ENCODE assay signal across 8 cellular contexts in the genomic region with DNA sequence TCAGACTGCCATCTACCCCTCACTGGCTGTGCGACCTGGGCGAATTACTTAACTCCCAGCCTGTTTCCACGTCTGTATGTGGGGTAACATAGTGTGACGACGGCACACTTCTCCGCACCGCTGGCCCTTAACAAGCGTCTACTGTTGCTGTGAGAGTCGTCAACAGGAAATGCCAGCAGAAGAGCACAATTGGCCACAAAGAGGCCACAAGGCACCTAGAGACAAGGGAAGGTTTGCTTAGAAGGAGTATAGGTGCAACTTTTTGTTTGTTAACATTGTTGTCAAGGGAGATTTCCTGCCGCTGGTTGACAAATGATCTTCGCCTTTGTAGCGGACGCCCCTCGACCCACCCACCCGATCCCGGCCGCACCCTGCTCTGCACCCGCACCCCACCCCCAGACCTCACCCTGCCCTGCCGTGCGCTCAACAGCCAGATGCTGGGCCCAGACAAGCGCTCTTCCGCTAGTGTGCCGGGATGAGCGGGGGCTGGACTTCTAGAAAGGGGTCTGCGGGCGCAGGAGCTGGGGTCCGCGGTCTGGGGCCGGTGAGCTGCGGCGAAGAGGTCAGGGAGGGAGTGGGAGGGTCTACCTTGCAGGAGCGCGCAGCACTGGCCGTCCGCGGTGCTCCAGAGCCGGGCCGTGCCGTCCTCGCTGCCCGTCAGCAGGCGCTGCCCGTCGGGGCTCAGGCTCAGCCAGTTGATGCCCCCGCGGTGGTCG. TPM values are rescaled to one million over a fixed set of nuclear protein-coding genes. Genes with fewer than 3 reads are reported as not detected.
A peak's percentile ranks its signal among the peaks of the same experiment; 100 is the strongest.
DNase-seq lines count a peak whose midpoint lies in the region; ATAC-seq and TF ChIP-seq lines count a peak whose summit lies in the region.

No MANE protein-coding gene starts in this region.

- peaks cover 25% of the 10 kb centered on the region for H3K4me1 ChIP-seq in CD4-positive, CD25-positive, alpha-beta regulatory T cell (ENCODE audit: control insufficient read depth, insufficient read depth, low read length, poor library complexity, severe bottlenecking)
- H3K4me1 ChIP-seq in rectal smooth muscle tissue (ENCODE audit: control insufficient read depth, insufficient read depth, low read length) = no peaks in the 10 kb centered on the region
- H3K4me1 ChIP-seq in foreskin keratinocyte = no peaks in the 10 kb centered on the region

- intact Hi-C loops in activated CD8-positive, alpha-beta T cell treated with anti-CD3 and anti-CD28 coated beads for 36 hours (cut with micrococcal nuclease) = no loop called here

- peaks cover 62% of the 10 kb centered on the region for H3K27me3 Mint-ChIP-seq in CD4-positive, CD25-positive, alpha-beta regulatory T cell
- peaks cover 30% of the 10 kb centered on the region for H3K27me3 Mint-ChIP-seq in activated CD8-positive, alpha-beta T cell treated with anti-CD3 and anti-CD28 coated beads for 36 hours
- peaks cover 10% of the 10 kb centered on the region for H3K27me3 Mint-ChIP-seq in glutamatergic neuron (ENCODE audit: unreplicated experiment)

- H3K4me3 ChIP-seq in CD4-positive, CD25-positive, alpha-beta regulatory T cell (ENCODE audit: low read depth, low read length) = no peak overlapping the region
- peak overlapping the region; percentile 52 for H3K4me3 ChIP-seq in rectal smooth muscle tissue (ENCODE audit: low read length)

- no peak overlapping the region for H3K27ac Mint-ChIP-seq in CD4-positive, CD25-positive, alpha-beta regulatory T cell
- H3K27ac Mint-ChIP-seq in activated CD8-positive, alpha-beta T cell treated with anti-CD3 and anti-CD28 coated beads for 36 hours = peak overlapping the region; percentile 24
- H3K27ac Mint-ChIP-seq in glutamatergic neuron (ENCODE audit: unreplicated experiment) = peak overlapping the region; percentile 89

- CTCF ChIA-PET in activated CD8-positive, alpha-beta T cell treated with anti-CD3 and anti-CD28 coated beads for 36 hours (lab: Charles Lee) = no interaction called here

- ATAC-seq in CD4-positive, CD25-positive, alpha-beta regulatory T cell (ENCODE audit: low read depth in 2 of 2) = peak; percentile 52
- ATAC-seq in HG02938 (IDR thresholded peaks at IDR 0.05; ENCODE audit: unreplicated experiment) (peak; percentile 68), foreskin keratinocyte (no peak)
- ATAC-seq in activated CD8-positive, alpha-beta T cell treated with anti-CD3 and anti-CD28 coated beads for 36 hours = peak; percentile 74

- no peaks in the 10 kb centered on the region for H3K9me3 ChIP-seq in CD4-positive, CD25-positive, alpha-beta regulatory T cell (ENCODE audit: control insufficient read depth in 2 of 2, low read length in 2 of 2)

- peaks cover 0 to 21% (median 6%) of the 10 kb centered on the region in 4 donors for H3K4me1 Mint-ChIP-seq in CD4-positive, CD25-positive, alpha-beta regulatory T cell
- peaks cover 28% of the 10 kb centered on the region for H3K4me1 Mint-ChIP-seq in activated CD8-positive, alpha-beta T cell treated with anti-CD3 and anti-CD28 coated beads for 36 hours (ENCODE audit: low read depth)
- H3K4me1 Mint-ChIP-seq in glutamatergic neuron (ENCODE audit: low read depth, unreplicated experiment) = peaks cover 6% of the 10 kb centered on the region

- TF ChIP-seq CTCF in activated CD8-positive, alpha-beta T cell treated with anti-CD3 and anti-CD28 coated beads for 36 hours (IDR thresholded peaks at IDR 0.05) = no peak
- no peak for TF ChIP-seq CTCF in glutamatergic neuron (IDR thresholded peaks at IDR 0.05; ENCODE audit: partially characterized antibody, unreplicated experiment)
- no peak for TF ChIP-seq CTCF in foreskin keratinocyte (conservative IDR thresholded peaks at IDR 0.05)

- H3K36me3 ChIP-seq in CD4-positive, CD25-positive, alpha-beta regulatory T cell (ENCODE audit: control insufficient read depth, insufficient read depth, low read length) = no peaks in the 10 kb centered on the region
- H3K36me3 ChIP-seq in rectal smooth muscle tissue (ENCODE audit: control insufficient read depth, insufficient read depth, low read length) = no peaks in the 10 kb centered on the region

- peak in 2 of 3 donors; percentile 23 to 36 for DNase-seq in CD4-positive, CD25-positive, alpha-beta regulatory T cell
- peak; percentile 60 for DNase-seq in activated CD8-positive, alpha-beta T cell treated with anti-CD3 and anti-CD28 coated beads for 36 hours
- DNase-seq in glutamatergic neuron (no peak), foreskin keratinocyte (no peak), LoVo (ENCODE audit: low spot score) (no peak), HCEC 1CT (no peak)

- peaks cover 17% of the 10 kb centered on the region for H3K27me3 ChIP-seq in CD4-positive, CD25-positive, alpha-beta regulatory T cell (ENCODE audit: control insufficient read depth, insufficient read depth, low read length)
- H3K27me3 ChIP-seq in rectal smooth muscle tissue (ENCODE audit: control insufficient read depth, insufficient read depth, low read length) (peaks cover 11% of the 10 kb centered on the region), foreskin keratinocyte (peaks cover 84% of the 10 kb centered on the region)

- POLR2A ChIA-PET in activated CD8-positive, alpha-beta T cell treated with anti-CD3 and anti-CD28 coated beads for 36 hours (lab: Charles Lee) = interaction anchor here (0.7 to 1.1 kb wide), 4 partner anchors 19 to 66 kb away, joined by 3 to 7 read pairs (median 3); no protein-coding TSS in a partner anchor

- H3K9me3 Mint-ChIP-seq in CD4-positive, CD25-positive, alpha-beta regulatory T cell = no peaks in the 10 kb centered on the region
- no peaks in the 10 kb centered on the region for H3K9me3 Mint-ChIP-seq in activated CD8-positive, alpha-beta T cell treated with anti-CD3 and anti-CD28 coated beads for 36 hours
- H3K9me3 Mint-ChIP-seq in glutamatergic neuron (ENCODE audit: unreplicated experiment) = peaks cover 8% of the 10 kb centered on the region

- no peak overlapping the region for H3K9ac ChIP-seq in rectal smooth muscle tissue (ENCODE audit: low read length)

- no peaks in the 10 kb centered on the region for H3K36me3 Mint-ChIP-seq in CD4-positive, CD25-positive, alpha-beta regulatory T cell
- H3K36me3 Mint-ChIP-seq in activated CD8-positive, alpha-beta T cell treated with anti-CD3 and anti-CD28 coated beads for 36 hours (ENCODE audit: low read depth) = no peaks in the 10 kb centered on the region
- H3K36me3 Mint-ChIP-seq in glutamatergic neuron (ENCODE audit: unreplicated experiment) = no peaks in the 10 kb centered on the region

- peak overlapping the region; percentile 5 for H3K27ac ChIP-seq in CD4-positive, CD25-positive, alpha-beta regulatory T cell (ENCODE audit: insufficient read depth, low read length, poor library complexity, severe bottlenecking)
- H3K27ac ChIP-seq in rectal smooth muscle tissue (ENCODE audit: low read depth, low read length) (no peak overlapping the region), foreskin keratinocyte (no peak overlapping the region)

- peak overlapping the region in 3 of 4 donors; percentile 57 to 83 (median 75) for H3K4me3 Mint-ChIP-seq in CD4-positive, CD25-positive, alpha-beta regulatory T cell
- H3K4me3 Mint-ChIP-seq in activated CD8-positive, alpha-beta T cell treated with anti-CD3 and anti-CD28 coated beads for 36 hours = peak overlapping the region; percentile 64
- peak overlapping the region; percentile 88 for H3K4me3 Mint-ChIP-seq in glutamatergic neuron (ENCODE audit: unreplicated experiment)

RNA-seq across cellular contexts. Expression of a gene that starts 0.8 kb away (rescaled TPM):
- total RNA-seq in CD4-positive, CD25-positive, alpha-beta regulatory T cell = 4.8 TPM
- under 1 TPM in 3 of 4 donors, not detected in 1; 0.15 to 0.71 (median 0.31) TPM for polyA plus RNA-seq in CD4-positive, CD25-positive, alpha-beta regulatory T cell
- total RNA-seq in activated CD8-positive, alpha-beta T cell treated with anti-CD3 and anti-CD28 coated beads for 36 hours = under 1 TPM; 0.25 TPM
- total RNA-seq in glutamatergic neuron (ENCODE audit: unreplicated experiment) (70.5 TPM), foreskin keratinocyte (not detected in 2 replicates)
- polyA plus RNA-seq in foreskin keratinocyte = not detected in 2 replicates

RNA-seq across cellular contexts. Expression of a gene that starts 30.9 kb away (rescaled TPM):
- 0.39 TPM for total RNA-seq in CD4-positive, CD25-positive, alpha-beta regulatory T cell
- under 1 TPM in 3 of 4 donors, not detected in 1; 0.30 to 0.39 (median 0.38) TPM for polyA plus RNA-seq in CD4-positive, CD25-positive, alpha-beta regulatory T cell
- total RNA-seq in activated CD8-positive, alpha-beta T cell treated with anti-CD3 and anti-CD28 coated beads for 36 hours = under 1 TPM; 0.16 to 0.90 TPM
- not detected for total RNA-seq in glutamatergic neuron (ENCODE audit: unreplicated experiment)
- not detected in 2 replicates for total RNA-seq in foreskin keratinocyte
- not detected in 2 replicates for polyA plus RNA-seq in foreskin keratinocyte

Comparison
In these comparisons a context has a peak if more than half of its experiments do, and no peak if none do; other contexts are left out.
1. DNase-seq: peak in CD4-positive, CD25-positive, alpha-beta regulatory T cell (2 of 3) and activated CD8-positive, alpha-beta T cell treated with anti-CD3 and anti-CD28 coated beads for 36 hours (single experiment); none in glutamatergic neuron (single experiment), foreskin keratinocyte (0 of 2), LoVo (single experiment) and HCEC 1CT (single experiment).
2. H3K27ac Mint-ChIP-seq: peak in activated CD8-positive, alpha-beta T cell treated with anti-CD3 and anti-CD28 coated beads for 36 hours (single experiment) and glutamatergic neuron (single experiment); none in CD4-positive, CD25-positive, alpha-beta regulatory T cell (0 of 3).
3. RNA of a gene that starts 0.8 kb away (total RNA-seq): 70.5 TPM in glutamatergic neuron (single experiment); 4.8 TPM in CD4-positive, CD25-positive, alpha-beta regulatory T cell (single experiment), 0.25 TPM in activated CD8-positive, alpha-beta T cell treated with anti-CD3 and anti-CD28 coated beads for 36 hours and not detected in foreskin keratinocyte; every median in the first group is over 10 times any median in the second.
4. Peak in every context shown above with its lines, with median percentiles within 50 percentile points of each other: H3K4me3 Mint-ChIP-seq.